7 cellular contexts compared by ENCODE assay signal in genomic region chr16:46554435-46554834, GRCh38.
A peak's percentile ranks its signal among the peaks of the same experiment; 100 is the strongest.
DNase-seq lines count a peak whose midpoint lies in the region; ATAC-seq, FAIRE-seq and TF ChIP-seq lines count a peak whose summit lies in the region.
"Not testable (repeated sequence)": the region's sequence is repeated elsewhere in the genome, so short reads cannot be mapped to it uniquely, and the experiment has no call there.

No MANE protein-coding gene starts in this region.

- not testable (repeated sequence) for H3K4me1 Mint-ChIP-seq in activated CD8-positive, alpha-beta T cell treated with anti-CD3 and anti-CD28 coated beads, Interleukin-2, amount 10 ng/mL, durations not matched to agents 7 days and 5 days (ENCODE audit: low read depth)

- not testable (repeated sequence) for H3K4me1 ChIP-seq in PC-9 (replicated peaks; ENCODE audit: insufficient read depth); kidney (ENCODE audit: control insufficient read depth in 1 of 2, insufficient read depth in 1 of 2, low read depth in 1 of 2, low read length in 2 of 2)

- not testable (repeated sequence) for H3K27ac ChIP-seq in PC-9; kidney (ENCODE audit: low read depth in 2 of 2, low read length in 2 of 2)

- not testable (repeated sequence) for H3F3A ChIP-seq in PC-9 (ENCODE audit: insufficient read depth, low read depth)

- not testable (repeated sequence) for H3K4me3 Mint-ChIP-seq in activated CD8-positive, alpha-beta T cell treated with anti-CD3 and anti-CD28 coated beads, Interleukin-2, amount 10 ng/mL, durations not matched to agents 7 days and 5 days

- not testable (repeated sequence) for DNase-seq in GM10266 (ENCODE audit: extremely low spot score)
- DNase-seq in LNCaP clone FGC (ENCODE audit: low read depth) (peak; percentile 36), PC-9 (peak in 1 of 2 experiments; percentile 51), ecto neural progenitor cell (ENCODE audit: low spot score) (peak; percentile 71), kidney (peak; percentile 76), skeletal muscle cell (ENCODE audit: low read depth) (peak; percentile 13)
- DNase-seq in activated CD8-positive, alpha-beta T cell treated with anti-CD3 and anti-CD28 coated beads, Interleukin-2, amount 10 ng/mL, durations not matched to agents 7 days and 5 days: peak; percentile 62

- not testable (repeated sequence) for H3K9ac ChIP-seq in kidney (ENCODE audit: low read length in 2 of 2)

- TF ChIP-seq CTCF in GM10266 (IDR thresholded peaks at IDR 0.05; ENCODE audit: control insufficient read depth, insufficient read depth, low read depth, missing control alignments): peak; percentile 86
- peak; percentile 83 for TF ChIP-seq CTCF in LNCaP clone FGC (IDR thresholded peaks at IDR 0.05; ENCODE audit: control insufficient read depth, extremely low read depth, insufficient read depth)
- TF ChIP-seq CTCF in PC-9 (conservative IDR thresholded peaks at IDR 0.05): peak; percentile 85
- peak; percentile 63 for TF ChIP-seq CTCF in kidney (IDR thresholded peaks at IDR 0.05; ENCODE audit: borderline replicate concordance, extremely low read depth, insufficient read depth)

- not testable (repeated sequence) for H3K27me3 ChIP-seq in PC-9 (ENCODE audit: insufficient read depth, low read depth)

- not testable (repeated sequence) for H3K36me3 Mint-ChIP-seq in activated CD8-positive, alpha-beta T cell treated with anti-CD3 and anti-CD28 coated beads, Interleukin-2, amount 10 ng/mL, durations not matched to agents 7 days and 5 days (ENCODE audit: low read depth)

- not testable (repeated sequence) for H3K79me2 ChIP-seq in PC-9 (ENCODE audit: low read depth)

- H3K27me3 Mint-ChIP-seq in activated CD8-positive, alpha-beta T cell treated with anti-CD3 and anti-CD28 coated beads, Interleukin-2, amount 10 ng/mL, durations not matched to agents 7 days and 5 days (ENCODE audit: low read depth): not testable (repeated sequence)

- not testable (repeated sequence) for ATAC-seq in activated CD8-positive, alpha-beta T cell treated with anti-CD3 and anti-CD28 coated beads, Interleukin-2, amount 10 ng/mL, durations not matched to agents 7 days and 5 days

- intact Hi-C loops in PC-9 (cut with micrococcal nuclease; ENCODE audit: unreplicated experiment): loop anchor here (5.0 kb wide), 1 partner anchor 58 kb away; no protein-coding TSS in a partner anchor
- intact Hi-C loops in kidney (cut with DNase I): not testable (repeated sequence)

- not testable (repeated sequence) for H3K36me3 ChIP-seq in PC-9 (ENCODE audit: low read depth); kidney (ENCODE audit: control insufficient read depth in 1 of 2, insufficient read depth in 2 of 2, low read length in 2 of 2)

- BruUV-seq in PC-9 (replicated peaks; lab: Mats Ljungman, UMichigan): not testable (repeated sequence)

- not testable (repeated sequence) for H3K9me3 Mint-ChIP-seq in activated CD8-positive, alpha-beta T cell treated with anti-CD3 and anti-CD28 coated beads, Interleukin-2, amount 10 ng/mL, durations not matched to agents 7 days and 5 days (ENCODE audit: insufficient read depth)

- POLR2A ChIA-PET in PC-9 (lab: Charles Lee; ENCODE audit: unreplicated experiment); activated CD8-positive, alpha-beta T cell treated with anti-CD3 and anti-CD28 coated beads, Interleukin-2, amount 10 ng/mL, durations not matched to agents 7 days and 5 days (lab: Charles Lee): not testable (repeated sequence)

- H3K27ac Mint-ChIP-seq in activated CD8-positive, alpha-beta T cell treated with anti-CD3 and anti-CD28 coated beads, Interleukin-2, amount 10 ng/mL, durations not matched to agents 7 days and 5 days: not testable (repeated sequence)

- H3K4me2 ChIP-seq in PC-9: peak overlapping the region; percentile 53

- not testable (repeated sequence) for H3K9me3 ChIP-seq in PC-9 (ENCODE audit: insufficient read depth, low read depth); kidney (ENCODE audit: control insufficient read depth in 1 of 2, low read length in 2 of 2)

- peak; percentile 65 for FAIRE-seq in kidney (lab: Jason Lieb, UNC)

- not testable (repeated sequence) for H3K4me3 ChIP-seq in LNCaP clone FGC (ENCODE audit: low read depth, low read length); PC-9; kidney (ENCODE audit: low read length in 2 of 2); skeletal muscle cell (ENCODE audit: low read depth, low read length)

- not testable (repeated sequence) for H3K9me2 ChIP-seq in PC-9 (ENCODE audit: insufficient read depth)

- not testable (repeated sequence) for H4K20me1 ChIP-seq in PC-9 (ENCODE audit: insufficient read depth)

- not testable (repeated sequence) for H2AFZ ChIP-seq in PC-9

- CTCF ChIA-PET in PC-9 (lab: Charles Lee): not testable (repeated sequence)
- CTCF ChIA-PET in activated CD8-positive, alpha-beta T cell treated with anti-CD3 and anti-CD28 coated beads, Interleukin-2, amount 10 ng/mL, durations not matched to agents 7 days and 5 days (lab: Charles Lee): interaction anchor here (0.8 to 2.1 kb wide), 6 partner anchors 8 to 119 kb away, joined by 3 to 11 read pairs (median 4); no protein-coding TSS in a partner anchor
